In the genomic region with DNA sequence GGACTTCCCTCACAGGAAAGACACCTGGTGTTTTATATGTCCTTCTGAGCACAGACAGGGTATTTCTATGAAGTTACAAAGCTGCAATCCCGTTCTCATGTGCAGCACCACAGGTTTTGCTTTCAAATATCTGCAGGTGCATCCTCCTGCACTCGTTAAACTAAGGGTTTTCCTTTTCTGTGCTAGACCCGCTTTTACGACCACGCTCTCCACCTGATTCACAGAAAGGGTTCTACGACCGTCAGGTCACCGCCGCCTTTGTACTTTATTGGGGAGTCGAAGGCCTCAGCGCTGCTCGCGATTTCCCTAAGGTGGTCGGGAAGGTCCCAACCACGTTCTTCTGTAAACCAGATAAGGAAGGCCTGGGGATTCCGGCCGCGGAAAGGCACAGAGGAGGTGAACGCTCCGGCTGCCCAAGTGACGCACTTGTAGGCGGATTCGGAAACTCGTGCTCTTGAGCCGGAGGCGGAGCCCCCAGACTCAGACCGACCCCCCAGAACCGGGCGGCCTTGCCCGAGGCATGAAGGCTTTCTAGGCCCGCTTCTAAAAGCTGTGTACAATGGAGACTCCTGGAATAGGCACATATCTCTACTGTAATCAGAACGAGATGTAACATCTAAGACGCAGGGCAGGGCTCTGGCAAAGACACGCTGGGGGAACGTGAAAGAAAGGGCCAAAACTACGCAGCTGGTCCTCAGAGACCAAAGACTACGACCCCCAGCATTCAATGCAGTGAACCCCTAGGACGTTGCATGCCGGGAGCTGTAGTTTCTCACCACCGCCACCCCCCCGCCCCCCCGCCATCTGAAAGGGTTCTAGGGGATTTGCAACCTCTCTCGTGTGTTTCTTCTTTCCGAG, we compare ENCODE assay signal across 1 cellular context.
TF ChIP-seq lines count a peak whose summit lies in the region.

No MANE protein-coding gene starts in this region.

TF ChIP-seq in K562, 482 proteins besides CTCF, POLR2A, EP300 and RAD21 (continued from another document and continues in another):
- TF ChIP-seq, protein P1, sequence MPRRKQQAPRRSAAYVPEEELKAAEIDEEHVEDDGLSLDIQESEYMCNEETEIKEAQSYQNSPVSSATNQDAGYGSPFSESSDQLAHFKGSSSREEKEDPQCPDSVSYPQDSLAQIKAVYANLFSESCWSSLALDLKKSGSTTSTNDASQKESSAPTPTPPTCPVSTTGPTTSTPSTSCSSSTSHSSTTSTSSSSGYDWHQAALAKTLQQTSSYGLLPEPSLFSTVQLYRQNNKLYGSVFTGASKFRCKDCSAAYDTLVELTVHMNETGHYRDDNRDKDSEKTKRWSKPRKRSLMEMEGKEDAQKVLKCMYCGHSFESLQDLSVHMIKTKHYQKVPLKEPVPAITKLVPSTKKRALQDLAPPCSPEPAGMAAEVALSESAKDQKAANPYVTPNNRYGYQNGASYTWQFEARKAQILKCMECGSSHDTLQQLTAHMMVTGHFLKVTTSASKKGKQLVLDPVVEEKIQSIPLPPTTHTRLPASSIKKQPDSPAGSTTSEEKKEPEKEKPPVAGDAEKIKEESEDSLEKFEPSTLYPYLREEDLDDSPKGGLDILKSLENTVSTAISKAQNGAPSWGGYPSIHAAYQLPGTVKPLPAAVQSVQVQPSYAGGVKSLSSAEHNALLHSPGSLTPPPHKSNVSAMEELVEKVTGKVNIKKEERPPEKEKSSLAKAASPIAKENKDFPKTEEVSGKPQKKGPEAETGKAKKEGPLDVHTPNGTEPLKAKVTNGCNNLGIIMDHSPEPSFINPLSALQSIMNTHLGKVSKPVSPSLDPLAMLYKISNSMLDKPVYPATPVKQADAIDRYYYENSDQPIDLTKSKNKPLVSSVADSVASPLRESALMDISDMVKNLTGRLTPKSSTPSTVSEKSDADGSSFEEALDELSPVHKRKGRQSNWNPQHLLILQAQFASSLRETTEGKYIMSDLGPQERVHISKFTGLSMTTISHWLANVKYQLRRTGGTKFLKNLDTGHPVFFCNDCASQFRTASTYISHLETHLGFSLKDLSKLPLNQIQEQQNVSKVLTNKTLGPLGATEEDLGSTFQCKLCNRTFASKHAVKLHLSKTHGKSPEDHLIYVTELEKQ (CRISPR knock-in tag; IDR thresholded peaks at IDR 0.05), result no peak
- no peak for TF ChIP-seq NR4A1 (CRISPR knock-in tag; IDR thresholded peaks at IDR 0.05)
- TF ChIP-seq NR4A1 (tag; IDR thresholded peaks at IDR 0.05), result no peak
- no peak for TF ChIP-seq TARDBP (IDR thresholded peaks at IDR 0.05)
- TF ChIP-seq, protein P2, sequence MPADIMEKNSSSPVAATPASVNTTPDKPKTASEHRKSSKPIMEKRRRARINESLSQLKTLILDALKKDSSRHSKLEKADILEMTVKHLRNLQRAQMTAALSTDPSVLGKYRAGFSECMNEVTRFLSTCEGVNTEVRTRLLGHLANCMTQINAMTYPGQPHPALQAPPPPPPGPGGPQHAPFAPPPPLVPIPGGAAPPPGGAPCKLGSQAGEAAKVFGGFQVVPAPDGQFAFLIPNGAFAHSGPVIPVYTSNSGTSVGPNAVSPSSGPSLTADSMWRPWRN (IDR thresholded peaks at IDR 0.05; ENCODE audit: low read depth), result no peak
- TF ChIP-seq, protein P3, sequence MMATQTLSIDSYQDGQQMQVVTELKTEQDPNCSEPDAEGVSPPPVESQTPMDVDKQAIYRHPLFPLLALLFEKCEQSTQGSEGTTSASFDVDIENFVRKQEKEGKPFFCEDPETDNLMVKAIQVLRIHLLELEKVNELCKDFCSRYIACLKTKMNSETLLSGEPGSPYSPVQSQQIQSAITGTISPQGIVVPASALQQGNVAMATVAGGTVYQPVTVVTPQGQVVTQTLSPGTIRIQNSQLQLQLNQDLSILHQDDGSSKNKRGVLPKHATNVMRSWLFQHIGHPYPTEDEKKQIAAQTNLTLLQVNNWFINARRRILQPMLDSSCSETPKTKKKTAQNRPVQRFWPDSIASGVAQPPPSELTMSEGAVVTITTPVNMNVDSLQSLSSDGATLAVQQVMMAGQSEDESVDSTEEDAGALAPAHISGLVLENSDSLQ (IDR thresholded peaks at IDR 0.05), result no peak
- TF ChIP-seq MIER1 (IDR thresholded peaks at IDR 0.05; ENCODE audit: low read depth), result no peak
- TF ChIP-seq IRF2 (CRISPR knock-in tag; IDR thresholded peaks at IDR 0.05), result no peak
- TF ChIP-seq, protein P4, sequence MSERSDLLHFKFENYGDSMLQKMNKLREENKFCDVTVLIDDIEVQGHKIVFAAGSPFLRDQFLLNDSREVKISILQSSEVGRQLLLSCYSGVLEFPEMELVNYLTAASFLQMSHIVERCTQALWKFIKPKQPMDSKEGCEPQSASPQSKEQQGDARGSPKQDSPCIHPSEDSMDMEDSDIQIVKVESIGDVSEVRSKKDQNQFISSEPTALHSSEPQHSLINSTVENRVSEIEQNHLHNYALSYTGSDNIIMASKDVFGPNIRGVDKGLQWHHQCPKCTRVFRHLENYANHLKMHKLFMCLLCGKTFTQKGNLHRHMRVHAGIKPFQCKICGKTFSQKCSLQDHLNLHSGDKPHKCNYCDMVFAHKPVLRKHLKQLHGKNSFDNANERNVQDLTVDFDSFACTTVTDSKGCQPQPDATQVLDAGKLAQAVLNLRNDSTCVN (CRISPR knock-in tag; IDR thresholded peaks at IDR 0.05), result no peak
- 0 out of 2 replicates have a peak, but pooled peaks have one; percentile 72 for TF ChIP-seq CAMTA2 (CRISPR knock-in tag; conservative IDR thresholded peaks at IDR 0.05)
- no peak for TF ChIP-seq ZNF41 (CRISPR knock-in tag; conservative IDR thresholded peaks at IDR 0.05)
- no peak for TF ChIP-seq DACH1 (IDR thresholded peaks at IDR 0.05; ENCODE audit: partially characterized antibody)
- no peak for TF ChIP-seq SNIP1 (IDR thresholded peaks at IDR 0.05; ENCODE audit: low read depth)
- TF ChIP-seq, protein P5, sequence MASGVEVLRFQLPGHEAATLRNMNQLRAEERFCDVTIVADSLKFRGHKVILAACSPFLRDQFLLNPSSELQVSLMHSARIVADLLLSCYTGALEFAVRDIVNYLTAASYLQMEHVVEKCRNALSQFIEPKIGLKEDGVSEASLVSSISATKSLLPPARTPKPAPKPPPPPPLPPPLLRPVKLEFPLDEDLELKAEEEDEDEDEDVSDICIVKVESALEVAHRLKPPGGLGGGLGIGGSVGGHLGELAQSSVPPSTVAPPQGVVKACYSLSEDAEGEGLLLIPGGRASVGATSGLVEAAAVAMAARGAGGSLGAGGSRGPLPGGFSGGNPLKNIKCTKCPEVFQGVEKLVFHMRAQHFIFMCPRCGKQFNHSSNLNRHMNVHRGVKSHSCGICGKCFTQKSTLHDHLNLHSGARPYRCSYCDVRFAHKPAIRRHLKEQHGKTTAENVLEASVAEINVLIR (CRISPR knock-in tag; IDR thresholded peaks at IDR 0.05), result no peak
- no peak for TF ChIP-seq ZNF561 (CRISPR knock-in tag; conservative IDR thresholded peaks at IDR 0.05)
- no peak for TF ChIP-seq ZNF717 (CRISPR knock-in tag; IDR thresholded peaks at IDR 0.05)
- TF ChIP-seq SRSF7 (optimal IDR thresholded peaks at IDR 0.05; ENCODE audit: low read depth, low read length), result no peak
- TF ChIP-seq HNRNPUL1 (IDR thresholded peaks at IDR 0.05; ENCODE audit: low read length), result no peak
- no peak for TF ChIP-seq DIDO1 (tag; IDR thresholded peaks at IDR 0.05; ENCODE audit: low read depth)
- TF ChIP-seq, protein P6, sequence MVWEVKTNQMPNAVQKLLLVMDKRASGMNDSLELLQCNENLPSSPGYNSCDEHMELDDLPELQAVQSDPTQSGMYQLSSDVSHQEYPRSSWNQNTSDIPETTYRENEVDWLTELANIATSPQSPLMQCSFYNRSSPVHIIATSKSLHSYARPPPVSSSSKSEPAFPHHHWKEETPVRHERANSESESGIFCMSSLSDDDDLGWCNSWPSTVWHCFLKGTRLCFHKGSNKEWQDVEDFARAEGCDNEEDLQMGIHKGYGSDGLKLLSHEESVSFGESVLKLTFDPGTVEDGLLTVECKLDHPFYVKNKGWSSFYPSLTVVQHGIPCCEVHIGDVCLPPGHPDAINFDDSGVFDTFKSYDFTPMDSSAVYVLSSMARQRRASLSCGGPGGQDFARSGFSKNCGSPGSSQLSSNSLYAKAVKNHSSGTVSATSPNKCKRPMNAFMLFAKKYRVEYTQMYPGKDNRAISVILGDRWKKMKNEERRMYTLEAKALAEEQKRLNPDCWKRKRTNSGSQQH (CRISPR knock-in tag; IDR thresholded peaks at IDR 0.05), result no peak
- TF ChIP-seq, protein P7, sequence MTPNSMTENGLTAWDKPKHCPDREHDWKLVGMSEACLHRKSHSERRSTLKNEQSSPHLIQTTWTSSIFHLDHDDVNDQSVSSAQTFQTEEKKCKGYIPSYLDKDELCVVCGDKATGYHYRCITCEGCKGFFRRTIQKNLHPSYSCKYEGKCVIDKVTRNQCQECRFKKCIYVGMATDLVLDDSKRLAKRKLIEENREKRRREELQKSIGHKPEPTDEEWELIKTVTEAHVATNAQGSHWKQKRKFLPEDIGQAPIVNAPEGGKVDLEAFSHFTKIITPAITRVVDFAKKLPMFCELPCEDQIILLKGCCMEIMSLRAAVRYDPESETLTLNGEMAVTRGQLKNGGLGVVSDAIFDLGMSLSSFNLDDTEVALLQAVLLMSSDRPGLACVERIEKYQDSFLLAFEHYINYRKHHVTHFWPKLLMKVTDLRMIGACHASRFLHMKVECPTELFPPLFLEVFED (CRISPR knock-in tag; conservative IDR thresholded peaks at IDR 0.05), result no peak
- TF ChIP-seq NFE2 (IDR thresholded peaks at IDR 0.05; ENCODE audit: low read depth), result no peak
- TF ChIP-seq SIX5 (IDR thresholded peaks at IDR 0.05; ENCODE audit: borderline replicate concordance in 1 of 2, insufficient read depth in 1 of 2, low read depth in 1 of 2, low read length in 2 of 2), result peak; percentile 93 to 95
- TF ChIP-seq, protein P8, sequence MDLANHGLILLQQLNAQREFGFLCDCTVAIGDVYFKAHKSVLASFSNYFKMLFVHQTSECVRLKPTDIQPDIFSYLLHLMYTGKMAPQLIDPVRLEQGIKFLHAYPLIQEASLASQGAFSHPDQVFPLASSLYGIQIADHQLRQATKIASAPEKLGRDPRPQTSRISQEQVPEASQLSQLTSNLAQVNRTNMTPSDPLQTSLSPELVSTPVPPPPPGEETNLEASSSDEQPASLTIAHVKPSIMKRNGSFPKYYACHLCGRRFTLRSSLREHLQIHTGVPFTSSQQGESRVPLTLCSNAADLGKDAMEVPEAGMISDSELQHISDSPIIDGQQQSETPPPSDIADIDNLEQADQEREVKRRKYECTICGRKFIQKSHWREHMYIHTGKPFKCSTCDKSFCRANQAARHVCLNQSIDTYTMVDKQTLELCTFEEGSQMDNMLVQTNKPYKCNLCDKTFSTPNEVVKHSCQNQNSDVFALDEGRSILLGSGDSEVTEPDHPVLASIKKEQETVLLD (IDR thresholded peaks at IDR 0.05), result no peak
- TF ChIP-seq ZFX (CRISPR knock-in tag; IDR thresholded peaks at IDR 0.05), result peak; percentile 76
- TF ChIP-seq XRCC4 (IDR thresholded peaks at IDR 0.05; ENCODE audit: extremely low read depth, insufficient read depth, insufficient read length), result no peak
- TF ChIP-seq GATAD2A (IDR thresholded peaks at IDR 0.05), result no peak
- TF ChIP-seq PML (IDR thresholded peaks at IDR 0.05; ENCODE audit: low read length), result no peak
- no peak for TF ChIP-seq SPI1 (IDR thresholded peaks at IDR 0.05; ENCODE audit: borderline replicate concordance, low read depth, low read length)
- TF ChIP-seq TCF7L2 (IDR thresholded peaks at IDR 0.05; ENCODE audit: low read depth, low read length), result no peak
- no peak for TF ChIP-seq SAFB (IDR thresholded peaks at IDR 0.05; ENCODE audit: borderline replicate concordance, low read depth, low read length)
- no peak for TF ChIP-seq NCOA6 (IDR thresholded peaks at IDR 0.05)
- TF ChIP-seq, protein P9, sequence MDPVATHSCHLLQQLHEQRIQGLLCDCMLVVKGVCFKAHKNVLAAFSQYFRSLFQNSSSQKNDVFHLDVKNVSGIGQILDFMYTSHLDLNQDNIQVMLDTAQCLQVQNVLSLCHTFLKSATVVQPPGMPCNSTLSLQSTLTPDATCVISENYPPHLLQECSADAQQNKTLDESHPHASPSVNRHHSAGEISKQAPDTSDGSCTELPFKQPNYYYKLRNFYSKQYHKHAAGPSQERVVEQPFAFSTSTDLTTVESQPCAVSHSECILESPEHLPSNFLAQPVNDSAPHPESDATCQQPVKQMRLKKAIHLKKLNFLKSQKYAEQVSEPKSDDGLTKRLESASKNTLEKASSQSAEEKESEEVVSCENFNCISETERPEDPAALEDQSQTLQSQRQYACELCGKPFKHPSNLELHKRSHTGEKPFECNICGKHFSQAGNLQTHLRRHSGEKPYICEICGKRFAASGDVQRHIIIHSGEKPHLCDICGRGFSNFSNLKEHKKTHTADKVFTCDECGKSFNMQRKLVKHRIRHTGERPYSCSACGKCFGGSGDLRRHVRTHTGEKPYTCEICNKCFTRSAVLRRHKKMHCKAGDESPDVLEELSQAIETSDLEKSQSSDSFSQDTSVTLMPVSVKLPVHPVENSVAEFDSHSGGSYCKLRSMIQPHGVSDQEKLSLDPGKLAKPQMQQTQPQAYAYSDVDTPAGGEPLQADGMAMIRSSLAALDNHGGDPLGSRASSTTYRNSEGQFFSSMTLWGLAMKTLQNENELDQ (CRISPR knock-in tag; IDR thresholded peaks at IDR 0.05; ENCODE audit: borderline replicate concordance), result no peak
- no peak for TF ChIP-seq CBX3 (IDR thresholded peaks at IDR 0.05; ENCODE audit: borderline replicate concordance in 1 of 2, low read length in 2 of 2)
- TF ChIP-seq ZNF436 (CRISPR knock-in tag; IDR thresholded peaks at IDR 0.05), result no peak
- TF ChIP-seq, protein P10, sequence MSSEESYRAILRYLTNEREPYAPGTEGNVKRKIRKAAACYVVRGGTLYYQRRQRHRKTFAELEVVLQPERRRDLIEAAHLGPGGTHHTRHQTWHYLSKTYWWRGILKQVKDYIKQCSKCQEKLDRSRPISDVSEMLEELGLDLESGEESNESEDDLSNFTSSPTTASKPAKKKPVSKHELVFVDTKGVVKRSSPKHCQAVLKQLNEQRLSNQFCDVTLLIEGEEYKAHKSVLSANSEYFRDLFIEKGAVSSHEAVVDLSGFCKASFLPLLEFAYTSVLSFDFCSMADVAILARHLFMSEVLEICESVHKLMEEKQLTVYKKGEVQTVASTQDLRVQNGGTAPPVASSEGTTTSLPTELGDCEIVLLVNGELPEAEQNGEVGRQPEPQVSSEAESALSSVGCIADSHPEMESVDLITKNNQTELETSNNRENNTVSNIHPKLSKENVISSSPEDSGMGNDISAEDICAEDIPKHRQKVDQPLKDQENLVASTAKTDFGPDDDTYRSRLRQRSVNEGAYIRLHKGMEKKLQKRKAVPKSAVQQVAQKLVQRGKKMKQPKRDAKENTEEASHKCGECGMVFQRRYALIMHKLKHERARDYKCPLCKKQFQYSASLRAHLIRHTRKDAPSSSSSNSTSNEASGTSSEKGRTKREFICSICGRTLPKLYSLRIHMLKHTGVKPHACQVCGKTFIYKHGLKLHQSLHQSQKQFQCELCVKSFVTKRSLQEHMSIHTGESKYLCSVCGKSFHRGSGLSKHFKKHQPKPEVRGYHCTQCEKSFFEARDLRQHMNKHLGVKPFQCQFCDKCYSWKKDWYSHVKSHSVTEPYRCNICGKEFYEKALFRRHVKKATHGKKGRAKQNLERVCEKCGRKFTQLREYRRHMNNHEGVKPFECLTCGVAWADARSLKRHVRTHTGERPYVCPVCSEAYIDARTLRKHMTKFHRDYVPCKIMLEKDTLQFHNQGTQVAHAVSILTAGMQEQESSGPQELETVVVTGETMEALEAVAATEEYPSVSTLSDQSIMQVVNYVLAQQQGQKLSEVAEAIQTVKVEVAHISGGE (CRISPR knock-in tag; IDR thresholded peaks at IDR 0.05), result peak in 1 of 3 experiments; percentile 76; a peak in 2 of 6 replicates
- TF ChIP-seq, protein P11, sequence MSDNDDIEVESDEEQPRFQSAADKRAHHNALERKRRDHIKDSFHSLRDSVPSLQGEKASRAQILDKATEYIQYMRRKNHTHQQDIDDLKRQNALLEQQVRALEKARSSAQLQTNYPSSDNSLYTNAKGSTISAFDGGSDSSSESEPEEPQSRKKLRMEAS (CRISPR knock-in tag; IDR thresholded peaks at IDR 0.05), result peak; percentile 27; the same call in 1 of the 2 replicates
